In the genomic region with DNA sequence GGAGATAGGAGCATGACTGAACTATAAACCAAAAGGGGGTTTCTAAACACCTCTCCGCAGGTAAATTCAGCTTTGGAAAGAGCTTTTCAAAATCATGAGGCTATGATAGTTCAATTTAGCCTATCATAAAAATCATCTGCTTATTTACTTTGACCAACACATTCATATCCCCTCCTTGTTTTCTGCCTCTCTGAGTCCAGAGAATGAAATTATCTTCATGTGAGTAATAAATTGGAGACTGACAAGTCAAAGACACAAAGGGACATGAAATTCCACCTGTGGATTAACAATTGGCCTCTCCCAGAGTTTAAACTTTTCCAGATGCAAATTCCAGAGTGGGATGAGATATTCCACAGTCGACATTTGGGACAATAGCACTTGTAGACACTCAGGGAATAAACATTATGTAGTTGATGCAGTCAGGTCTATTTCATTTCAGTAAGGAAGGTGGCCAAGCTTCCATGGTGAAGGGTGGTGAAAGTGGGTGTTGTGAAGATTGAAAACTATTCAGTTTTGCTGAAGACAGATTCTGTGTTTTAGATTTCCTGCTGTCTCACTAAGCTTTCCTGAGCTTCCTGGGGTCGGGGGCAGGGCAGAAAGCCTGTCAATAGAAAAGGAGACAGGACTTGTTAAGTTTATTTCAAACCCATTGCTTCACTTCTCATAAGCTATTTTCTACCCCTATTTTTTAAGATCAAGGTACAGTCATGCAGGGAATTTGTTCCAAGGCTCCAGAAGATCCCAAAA, we compare ENCODE assay signal across 10 cellular contexts.
DNase-seq lines count a peak whose midpoint lies in the region; ATAC-seq and TF ChIP-seq lines count a peak whose summit lies in the region.
"Had no signal": no experiment of that assay in that cellular context is flagged by ENCODE, and none has a peak within 500 bp of the region (broad histone marks: within the 10 kb centered on the region; RNA-seq: fewer than 3 reads in every experiment).

No MANE protein-coding gene starts in this region.

- H3K9me3 Mint-ChIP-seq in T-helper 1 cell treated with Interleukin-12 subunit alpha and Interleukin-12 subunit beta and Interleukin-4 antibody, amounts not matched to agents 30 μg/mL and 1 μg/mL, for 36 hours = no peaks in the 10 kb centered on the region
- H3K9me3 Mint-ChIP-seq in activated CD4-positive, alpha-beta memory T cell treated with anti-CD3 and anti-CD28 coated beads, Interleukin-2, amount 10 ng/mL, durations not matched to agents 7 days and 5 days = no peaks in the 10 kb centered on the region

- H3K9me3 ChIP-seq in subcutaneous abdominal adipose tissue (ENCODE audit: control insufficient read depth in 5 of 5, low read length in 5 of 5) = no peaks in the 10 kb centered on the region

- H3K4me3 ChIP-seq in subcutaneous abdominal adipose tissue (ENCODE audit: low read depth in 1 of 5, low read length in 5 of 5) = no peak overlapping the region

- no peak for TF ChIP-seq CTCF in foreskin keratinocyte (conservative IDR thresholded peaks at IDR 0.05)

- no peaks in the 10 kb centered on the region for H3K27me3 ChIP-seq in foreskin keratinocyte
- no peaks in the 10 kb centered on the region for H3K27me3 ChIP-seq in subcutaneous abdominal adipose tissue (ENCODE audit: control insufficient read depth in 5 of 5, insufficient read depth in 4 of 5, low read length in 5 of 5)

- H3K9ac ChIP-seq in subcutaneous abdominal adipose tissue (ENCODE audit: low read length in 5 of 5) = no peak overlapping the region

- H3K27me3 Mint-ChIP-seq in T-helper 1 cell treated with Interleukin-12 subunit alpha and Interleukin-12 subunit beta and Interleukin-4 antibody, amounts not matched to agents 30 μg/mL and 1 μg/mL, for 36 hours (ENCODE audit: low read depth) = no peaks in the 10 kb centered on the region
- H3K27me3 Mint-ChIP-seq in activated CD4-positive, alpha-beta memory T cell treated with anti-CD3 and anti-CD28 coated beads, Interleukin-2, amount 10 ng/mL, durations not matched to agents 7 days and 5 days = no peaks in the 10 kb centered on the region

- ATAC-seq in foreskin keratinocyte (no peak), GM18907 (IDR thresholded peaks at IDR 0.05; ENCODE audit: unreplicated experiment) (no peak)

- peak overlapping the region; percentile 64 for H3K27ac Mint-ChIP-seq in T-helper 1 cell treated with Interleukin-12 subunit alpha and Interleukin-12 subunit beta and Interleukin-4 antibody, amounts not matched to agents 30 μg/mL and 1 μg/mL, for 36 hours
- H3K27ac Mint-ChIP-seq in activated CD4-positive, alpha-beta memory T cell treated with anti-CD3 and anti-CD28 coated beads, Interleukin-2, amount 10 ng/mL, durations not matched to agents 7 days and 5 days = peak overlapping the region; percentile 99

- peaks cover 59% of the 10 kb centered on the region for H3K4me1 Mint-ChIP-seq in T-helper 1 cell treated with Interleukin-12 subunit alpha and Interleukin-12 subunit beta and Interleukin-4 antibody, amounts not matched to agents 30 μg/mL and 1 μg/mL, for 36 hours (ENCODE audit: low read depth)
- H3K4me1 Mint-ChIP-seq in activated CD4-positive, alpha-beta memory T cell treated with anti-CD3 and anti-CD28 coated beads, Interleukin-2, amount 10 ng/mL, durations not matched to agents 7 days and 5 days = peaks cover 93% of the 10 kb centered on the region

- POLR2A ChIA-PET in activated CD4-positive, alpha-beta memory T cell treated with anti-CD3 and anti-CD28 coated beads, Interleukin-2, amount 10 ng/mL, durations not matched to agents 7 days and 5 days (lab: Charles Lee) = interaction anchor here (0.7 to 10.0 kb wide), 18 partner anchors 13 to 1080 kb away, joined by 3 to 95 read pairs (median 4); partner anchors contain the start of gene CDC42EP3

- DNase-seq in T-helper 1 cell = no peak
- no peak for DNase-seq in activated CD4-positive, alpha-beta memory T cell treated with anti-CD3 and anti-CD28 coated beads, Interleukin-2, amount 10 ng/mL, durations not matched to agents 7 days and 5 days
- no peak for DNase-seq in foreskin keratinocyte
- DNase-seq in DMS79 treated with DMSO at 0.1 percent for 48 hours (lab: John Stamatoyannopoulos, UW) = no peak
- no peak for DNase-seq in NCI-H345 treated with DMSO at 0.1 percent for 48 hours (lab: John Stamatoyannopoulos, UW; ENCODE audit: unreplicated experiment)
- DNase-seq: 8988T, NCI-H2107 had no signal

- CTCF ChIA-PET in activated CD4-positive, alpha-beta memory T cell treated with anti-CD3 and anti-CD28 coated beads, Interleukin-2, amount 10 ng/mL, durations not matched to agents 7 days and 5 days (lab: Charles Lee) = interaction anchor here (1.0 to 3.3 kb wide), 9 partner anchors 13 to 245 kb away, joined by 3 to 21 read pairs (median 3); no protein-coding TSS in a partner anchor

- peaks cover 1% of the 10 kb centered on the region for H3K36me3 Mint-ChIP-seq in T-helper 1 cell treated with Interleukin-12 subunit alpha and Interleukin-12 subunit beta and Interleukin-4 antibody, amounts not matched to agents 30 μg/mL and 1 μg/mL, for 36 hours (ENCODE audit: low read depth)
- H3K36me3 Mint-ChIP-seq in activated CD4-positive, alpha-beta memory T cell treated with anti-CD3 and anti-CD28 coated beads, Interleukin-2, amount 10 ng/mL, durations not matched to agents 7 days and 5 days (ENCODE audit: low read depth) = peaks cover 2% of the 10 kb centered on the region

- peaks cover 65% of the 10 kb centered on the region for H3K4me1 ChIP-seq in foreskin keratinocyte
- H3K4me1 ChIP-seq in subcutaneous abdominal adipose tissue (ENCODE audit: control insufficient read depth in 5 of 5, insufficient read depth in 5 of 5, low read length in 5 of 5) = peaks cover 5 to 43% (median 37%) of the 10 kb centered on the region in 5 donors

- H3K4me3 Mint-ChIP-seq in T-helper 1 cell treated with Interleukin-12 subunit alpha and Interleukin-12 subunit beta and Interleukin-4 antibody, amounts not matched to agents 30 μg/mL and 1 μg/mL, for 36 hours = peak overlapping the region; percentile 38
- peak overlapping the region; percentile 15 for H3K4me3 Mint-ChIP-seq in activated CD4-positive, alpha-beta memory T cell treated with anti-CD3 and anti-CD28 coated beads, Interleukin-2, amount 10 ng/mL, durations not matched to agents 7 days and 5 days

- no peaks in the 10 kb centered on the region for H3K36me3 ChIP-seq in subcutaneous abdominal adipose tissue (ENCODE audit: control insufficient read depth in 5 of 5, insufficient read depth in 5 of 5, low read length in 5 of 5)

- H3K27ac ChIP-seq in foreskin keratinocyte (peak overlapping the region; percentile 13), subcutaneous abdominal adipose tissue (ENCODE audit: low read depth, low read length) (peak overlapping the region; percentile 14)
